ENCODE assay signal across 9 cellular contexts in the genomic region with DNA sequence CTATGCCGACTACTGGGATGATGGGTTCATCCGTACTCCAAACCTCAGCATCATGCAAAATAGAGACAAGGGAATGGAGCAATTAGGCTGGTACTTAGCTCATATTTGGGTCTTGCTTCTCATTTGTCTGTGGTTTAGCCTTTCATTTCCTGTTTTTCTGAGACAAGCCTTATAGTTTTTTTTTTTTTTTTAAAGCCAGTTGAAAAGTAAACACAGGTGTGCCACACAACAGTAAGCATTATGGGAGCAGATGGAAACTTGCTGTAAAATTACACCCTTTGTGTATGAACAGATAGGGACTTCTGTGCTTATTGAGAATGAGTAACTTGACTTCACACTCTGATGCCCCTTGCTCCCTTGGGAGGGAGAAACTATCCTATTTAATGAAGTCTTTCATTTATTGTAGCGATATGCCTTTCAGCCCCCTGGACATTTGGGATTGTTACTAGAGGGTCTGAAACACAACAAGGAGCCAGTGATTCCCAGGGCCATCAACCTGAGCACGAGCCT. TPM values are rescaled to one million over a fixed set of nuclear protein-coding genes. Genes with fewer than 3 reads are reported as not detected.
DNase-seq lines count a peak whose midpoint lies in the region; ATAC-seq, FAIRE-seq and TF ChIP-seq lines count a peak whose summit lies in the region.
"Had no signal": no experiment of that assay in that cellular context is flagged by ENCODE, and none has a peak within 500 bp of the region (broad histone marks: within the 10 kb centered on the region; RNA-seq: fewer than 3 reads in every experiment).

No MANE protein-coding gene starts in this region.

- H3K4me3 ChIP-seq in colonic mucosa (no peak overlapping the region), lower leg skin (ENCODE audit: low read depth, poor library complexity, severe bottlenecking) (no peak overlapping the region)

- H3K27ac ChIP-seq in colonic mucosa, result peak overlapping the region; percentile 81

- whole genome bisulfite sequencing in lower leg skin, 2 donors, result 77 to 83% methylated on average over 4 of the region's 4 CpGs

- no peak for TF ChIP-seq CTCF in colonic mucosa (IDR thresholded peaks at IDR 0.05)
- TF ChIP-seq CTCF in lower leg skin (IDR thresholded peaks at IDR 0.05), result no peak

- H3K36me3 Mint-ChIP-seq in activated naive CD4-positive, alpha-beta T cell treated with anti-CD3 and anti-CD28 coated beads, Interleukin-2, amount 50 U/mL, for 72 hours, result no peaks in the 10 kb centered on the region
- H3K36me3 Mint-ChIP-seq: activated naive CD8-positive, alpha-beta T cell treated with anti-CD3 and anti-CD28 coated beads, Interleukin-2, amount 10 ng/mL, durations not matched to agents 7 days and 5 days had no signal

- H3K27me3 ChIP-seq in colonic mucosa, result no peaks in the 10 kb centered on the region

- H3K9ac ChIP-seq in colonic mucosa (ENCODE audit: low read depth in 2 of 2, low read length in 2 of 2), result peak overlapping the region in 1 of 2 donors; percentile 73

- ATAC-seq in HG02642 (IDR thresholded peaks at IDR 0.05; ENCODE audit: poor library complexity, unreplicated experiment), result peak; percentile 84
- no peak for ATAC-seq in activated naive CD4-positive, alpha-beta T cell treated with anti-CD3 and anti-CD28 coated beads, Interleukin-2, amount 50 U/mL, for 72 hours

- H3K27ac Mint-ChIP-seq in activated naive CD4-positive, alpha-beta T cell treated with anti-CD3 and anti-CD28 coated beads, Interleukin-2, amount 50 U/mL, for 72 hours, result no peak overlapping the region
- H3K27ac Mint-ChIP-seq: activated naive CD8-positive, alpha-beta T cell treated with anti-CD3 and anti-CD28 coated beads, Interleukin-2, amount 10 ng/mL, durations not matched to agents 7 days and 5 days had no signal

- H3K36me3 ChIP-seq in colonic mucosa, result no peaks in the 10 kb centered on the region

- intact Hi-C loops in colonic mucosa (cut with DNase I) (no loop called here), lower leg skin (cut with DNase I; ENCODE audit: low total_unique reads) (no loop called here)

- peaks cover 23% of the 10 kb centered on the region for H3K4me1 ChIP-seq in colonic mucosa

- DNase-seq in GM18507 (ENCODE audit: extremely low spot score, insufficient read length, low read depth) (no peak), NCI-H1105 treated with DMSO at 0.1 percent for 48 hours (lab: John Stamatoyannopoulos, UW) (peak; percentile 98), colonic mucosa (peak; percentile 50), inferior parietal cortex (ENCODE audit: extremely low spot score) (no peak), SIG-M5 (lab: John Stamatoyannopoulos, UW) (no peak), lower leg skin (ENCODE audit: low spot score in 2 of 2) (no peak)
- no peak for DNase-seq in activated naive CD4-positive, alpha-beta T cell treated with anti-CD3 and anti-CD28 coated beads, Interleukin-2, amount 50 U/mL, for 72 hours (ENCODE audit: low spot score in 2 of 2)
- DNase-seq: activated naive CD8-positive, alpha-beta T cell treated with anti-CD3 and anti-CD28 coated beads, Interleukin-2, amount 10 ng/mL, durations not matched to agents 7 days and 5 days had no signal

- H3K9me3 Mint-ChIP-seq in activated naive CD4-positive, alpha-beta T cell treated with anti-CD3 and anti-CD28 coated beads, Interleukin-2, amount 50 U/mL, for 72 hours, result no peaks in the 10 kb centered on the region
- H3K9me3 Mint-ChIP-seq: activated naive CD8-positive, alpha-beta T cell treated with anti-CD3 and anti-CD28 coated beads, Interleukin-2, amount 10 ng/mL, durations not matched to agents 7 days and 5 days had no signal

- peak; percentile 94 for FAIRE-seq in GM18507 (lab: Jason Lieb, UNC)

- TF ChIP-seq POLR2A in lower leg skin (IDR thresholded peaks at IDR 0.05), result no peak

- no peaks in the 10 kb centered on the region for H3K9me3 ChIP-seq in colonic mucosa

RNA-seq across cellular contexts. Expression of a gene that starts 13.7 kb away (rescaled TPM):
- 10 to 100 TPM; 13.8 to 38.9 TPM for total RNA-seq in colonic mucosa
- not detected for total RNA-seq in activated naive CD4-positive, alpha-beta T cell treated with anti-CD3 and anti-CD28 coated beads, Interleukin-2, amount 50 U/mL, for 72 hours
- total RNA-seq in lower leg skin, result 10 to 100 TPM in 3 of 4 donors, 1 to 10 TPM in 1; 6.2 to 15.1 (median 11.5) TPM

Comparison
In these comparisons a context has a peak if more than half of its experiments do, and no peak if none do; other contexts are left out.
1. DNase-seq: peak in NCI-H1105 treated with DMSO at 0.1 percent for 48 hours (single experiment) and colonic mucosa (single experiment); none in GM18507 (single experiment), inferior parietal cortex (single experiment), activated naive CD4-positive, alpha-beta T cell treated with anti-CD3 and anti-CD28 coated beads, Interleukin-2, amount 50 U/mL, for 72 hours (0 of 2), SIG-M5 (single experiment) and lower leg skin (0 of 2).
2. RNA of a gene that starts 13.7 kb away (total RNA-seq): 13.8 to 38.9 TPM in colonic mucosa and 6.2 to 15.1 TPM in lower leg skin; not detected in activated naive CD4-positive, alpha-beta T cell treated with anti-CD3 and anti-CD28 coated beads, Interleukin-2, amount 50 U/mL, for 72 hours; every median in the first group is over 4 times any median in the second.